12 cellular contexts compared by ENCODE assay signal in genomic region chr13:95704510-95704909, GRCh38. TPM values are rescaled to one million over a fixed set of nuclear protein-coding genes. Genes with fewer than 3 reads are reported as not detected.
DNase-seq lines count a peak whose midpoint lies in the region; ATAC-seq, FAIRE-seq and TF ChIP-seq lines count a peak whose summit lies in the region.
"Had no signal": no experiment of that assay in that cellular context is flagged by ENCODE, and none has a peak within 500 bp of the region (broad histone marks: within the 10 kb centered on the region; RNA-seq: fewer than 3 reads in every experiment).

No MANE protein-coding gene starts in this region.

- no TSS peak for BruUV-seq in HCT116 (replicated peaks; lab: Mats Ljungman, UMichigan)

- H3K4me3 ChIP-seq in HCT116 (replicated peaks in 1 of 2; ENCODE audit: low read depth in 1 of 2, low read length in 2 of 2) (no peak overlapping the region), SK-N-SH (ENCODE audit: low read depth in 2 of 2, low read length in 1 of 2) (no peak overlapping the region), keratinocyte (ENCODE audit: control insufficient read depth in 2 of 3, extremely low read depth in 1 of 3, insufficient read depth in 2 of 3, low read depth in 1 of 3, low read length in 3 of 3) (no peak overlapping the region)
- H3K4me3 ChIP-seq: gastrocnemius medialis, tibial nerve had no signal

- RAD21 ChIA-PET in HCT116 (lab: Charles Lee; ENCODE audit: low non-redundant PET in 1 of 2, low total read pairs in 2 of 2, uncharacterized antibody in 2 of 2, unreplicated experiment in 2 of 2) = no interaction called here

- no peak for FAIRE-seq in keratinocyte (lab: Jason Lieb, UNC)

- intact Hi-C loops in HCT116 (cut with micrococcal nuclease) = no loop called here

- no peak overlapping the region for H3K27ac ChIP-seq in HCT116 (ENCODE audit: low read depth, low read length)
- H3K27ac ChIP-seq in SK-N-SH (ENCODE audit: low read depth in 2 of 2, low read length in 1 of 2) = no peak overlapping the region
- no peak overlapping the region for H3K27ac ChIP-seq in keratinocyte (ENCODE audit: control insufficient read depth, insufficient read depth, low read length)
- H3K27ac ChIP-seq: gastrocnemius medialis, tibial nerve had no signal

- DNase-seq in COLO829 (ENCODE audit: low spot score) (peak; percentile 6), HCT116 (ENCODE audit: low read depth, low spot score) (no peak), SK-N-SH (peak; percentile 42), keratinocyte (ENCODE audit: low read depth, low spot score) (no peak), medulla oblongata (ENCODE audit: extremely low spot score) (no peak), NCI-H2171 (lab: John Stamatoyannopoulos, UW) (no peak)
- DNase-seq: activated CD4-positive, CD25-positive, alpha-beta regulatory T cell treated with anti-CD3 and anti-CD28 coated beads, Interleukin-2, amount 50 U/mL, for 72 hours; gastrocnemius medialis; stimulated activated CD4-positive, alpha-beta T cell treated with anti-CD3 and anti-CD28 coated beads, Interleukin-2, amount 100 ng/mL, for 24 hours had no signal

- CTCF ChIA-PET in HCT116 (lab: Charles Lee) (interaction anchor here (1.0 to 1.4 kb wide), 3 partner anchors 44 to 130 kb away, joined by 3 read pairs; no protein-coding TSS in a partner anchor), SK-N-SH (lab: Yijun Ruan, JAX) (interaction anchor here (0.7 to 1.9 kb wide), 8 partner anchors 10 to 131 kb away, joined by 3 to 10 read pairs (median 3); partner anchors contain the start of gene DNAJC3)

- WGBS in SK-N-SH (ENCODE audit: low lambda C conversion rate) = 98% methylated on average over 3 of the region's 3 CpGs

- H3K4me1 ChIP-seq in HCT116 (ENCODE audit: control insufficient read depth in 1 of 2, insufficient read depth in 2 of 2, low read length in 2 of 2) (no peaks in the 10 kb centered on the region), SK-N-SH (ENCODE audit: control insufficient read depth in 1 of 2, insufficient read depth in 2 of 2, low read depth in 1 of 2, low read length in 1 of 2) (no peaks in the 10 kb centered on the region), keratinocyte (ENCODE audit: control insufficient read depth, extremely low read depth, insufficient read depth, low read length) (no peaks in the 10 kb centered on the region)
- H3K4me1 ChIP-seq: tibial nerve had no signal

- H3K4me2 ChIP-seq in HCT116 (ENCODE audit: low read length) (no peak overlapping the region), SK-N-SH (no peak overlapping the region), keratinocyte (ENCODE audit: control insufficient read depth, extremely low read depth, insufficient read depth, low read depth, low read length) (no peak overlapping the region)

- ATAC-seq in HCT116 (peak; percentile 72), GM19023 (IDR thresholded peaks at IDR 0.05; ENCODE audit: unreplicated experiment) (no peak), HG02970 (IDR thresholded peaks at IDR 0.05; ENCODE audit: low FRiP score, unreplicated experiment) (no peak)
- ATAC-seq: gastrocnemius medialis had no signal

- POLR2A ChIA-PET in HCT116 (lab: Charles Lee) (no interaction called here), SK-N-SH (lab: Yijun Ruan, JAX) (no interaction called here)

- dilution Hi-C loops in keratinocyte (cut with MboI; ENCODE audit: extremely low pct_ligation_motif_present, low sequenced_read_pairs) = no loop called here

- TF ChIP-seq CTCF in HCT116 (IDR thresholded peaks at IDR 0.05 in 2 of 3, conservative IDR thresholded peaks at IDR 0.05 in 1 of 3; ENCODE audit: borderline replicate concordance in 1 of 3, insufficient read depth in 1 of 3, low read depth in 2 of 3, low read length in 2 of 3) = peak; percentile 30 to 48 (median 43); a peak in 4 of 6 replicates
- peak; percentile 41 for TF ChIP-seq CTCF in SK-N-SH (IDR thresholded peaks at IDR 0.05)
- peak; percentile 24 to 56 (median 41) for TF ChIP-seq CTCF in keratinocyte (optimal IDR thresholded peaks at IDR 0.05 in 1 of 3, IDR thresholded peaks at IDR 0.05 in 1 of 3, conservative IDR thresholded peaks at IDR 0.05 in 1 of 3; ENCODE audit: extremely low read depth in 1 of 3, insufficient read depth in 2 of 3, low read length in 3 of 3)

- TF ChIP-seq EP300 in SK-N-SH (IDR thresholded peaks at IDR 0.05; ENCODE audit: borderline replicate concordance in 1 of 2, low read depth in 1 of 2, low read length in 1 of 2) = no peak

- H3K9me3 ChIP-seq in HCT116 (ENCODE audit: control insufficient read depth in 1 of 2, insufficient read depth in 1 of 2, low read depth in 1 of 2, low read length in 2 of 2) (no peaks in the 10 kb centered on the region), SK-N-SH (no peaks in the 10 kb centered on the region), keratinocyte (ENCODE audit: control insufficient read depth, low read depth, low read length) (no peaks in the 10 kb centered on the region)
- H3K9me3 ChIP-seq: gastrocnemius medialis, tibial nerve had no signal

- 0 out of 2 replicates have a peak, but pooled peaks cover 6% of the 10 kb centered on the region for H4K20me1 ChIP-seq in HCT116 (ENCODE audit: insufficient read depth)
- peaks cover 4% of the 10 kb centered on the region; the same call in 1 of the 2 replicates for H4K20me1 ChIP-seq in SK-N-SH (ENCODE audit: insufficient read depth)
- peaks cover 18% of the 10 kb centered on the region for H4K20me1 ChIP-seq in keratinocyte (ENCODE audit: control insufficient read depth, extremely low read depth, insufficient read depth, low read length)

- peaks cover 3% of the 10 kb centered on the region for H3K9me1 ChIP-seq in keratinocyte (ENCODE audit: control insufficient read depth, extremely low read depth, insufficient read depth, low read length)

- H3K9me2 ChIP-seq in HCT116 (ENCODE audit: insufficient read depth) (no peaks in the 10 kb centered on the region), SK-N-SH (no peaks in the 10 kb centered on the region)

- H3K27me3 ChIP-seq in HCT116 (ENCODE audit: insufficient read depth, low read length) (no peaks in the 10 kb centered on the region), SK-N-SH (ENCODE audit: insufficient read depth) (no peaks in the 10 kb centered on the region), keratinocyte (ENCODE audit: control insufficient read depth, extremely low read depth, insufficient read depth, low read length) (no peaks in the 10 kb centered on the region)
- H3K27me3 ChIP-seq: gastrocnemius medialis, tibial nerve had no signal

- peak; percentile 47 for TF ChIP-seq RAD21 in HCT116 (IDR thresholded peaks at IDR 0.05; ENCODE audit: low read depth)
- peak; percentile 52 for TF ChIP-seq RAD21 in SK-N-SH (IDR thresholded peaks at IDR 0.05; ENCODE audit: low read length)

- TF ChIP-seq POLR2A in HCT116 (IDR thresholded peaks at IDR 0.05; ENCODE audit: borderline replicate concordance, extremely low read depth, insufficient read depth, insufficient read length) = no peak

- H3K9ac ChIP-seq in HCT116 (ENCODE audit: low read length) (no peak overlapping the region), SK-N-SH (no peak overlapping the region), keratinocyte (ENCODE audit: control insufficient read depth, extremely low read depth, insufficient read depth, low read length) (no peak overlapping the region)

- H3K79me2 ChIP-seq in HCT116 (ENCODE audit: insufficient read depth, low read length) (peaks cover 56% of the 10 kb centered on the region), SK-N-SH (ENCODE audit: insufficient read depth) (peaks cover 78% of the 10 kb centered on the region), keratinocyte (ENCODE audit: control insufficient read depth, insufficient read depth, low read length) (peaks cover 88% of the 10 kb centered on the region)

- H2AFZ ChIP-seq in HCT116 (ENCODE audit: low read depth, low read length, poor library complexity, severe bottlenecking) (no peak overlapping the region), SK-N-SH (ENCODE audit: low read depth) (no peak overlapping the region), keratinocyte (ENCODE audit: control insufficient read depth, low read length) (no peak overlapping the region)

- H3K36me3 ChIP-seq in HCT116 (ENCODE audit: control insufficient read depth in 1 of 2, insufficient read depth in 2 of 2, low read length in 2 of 2) (no peaks in the 10 kb centered on the region), SK-N-SH (replicated peaks in 1 of 2; ENCODE audit: control insufficient read depth in 1 of 2, insufficient read depth in 2 of 2, low read length in 1 of 2) (peaks cover 0 to 4% of the 10 kb centered on the region in 2 experiments), keratinocyte (ENCODE audit: control insufficient read depth in 2 of 2, extremely low read depth in 1 of 2, insufficient read depth in 2 of 2, low read length in 2 of 2) (no peaks in the 10 kb centered on the region)
- H3K36me3 ChIP-seq: gastrocnemius medialis had no signal

- H3F3A ChIP-seq in SK-N-SH (replicated peaks; ENCODE audit: insufficient read depth) = peaks cover 4% of the 10 kb centered on the region

TF ChIP-seq in HCT116, 20 proteins besides CTCF, POLR2A, EP300 and RAD21 (continues in another document):
- no peak for TF ChIP-seq EGR1 (IDR thresholded peaks at IDR 0.05; ENCODE audit: low read depth)
- no peak for TF ChIP-seq JUND (IDR thresholded peaks at IDR 0.05)
- TF ChIP-seq ZNF274 (IDR thresholded peaks at IDR 0.05; ENCODE audit: low read depth, low read length) = no peak
- TF ChIP-seq EZH2phosphoT487 (IDR thresholded peaks at IDR 0.05; ENCODE audit: borderline replicate concordance) = no peak
- TF ChIP-seq SIN3A (IDR thresholded peaks at IDR 0.05; ENCODE audit: low read depth) = no peak
- no peak for TF ChIP-seq SRF (IDR thresholded peaks at IDR 0.05; ENCODE audit: low read depth)

RNA-seq across cellular contexts. Expression of gene DNAJC3, which starts 27.6 kb away (rescaled TPM):
- 28.5 TPM for total RNA-seq in HCT116 (2021; ENCODE audit: unreplicated experiment)
- polyA plus RNA-seq in HCT116 (2012) = 8.0 and 8.1 TPM in 2 replicates
- 5.8 and 8.2 TPM in 2 replicates for polyA plus RNA-seq in SK-N-SH (2012; rRNA removed)
- polyA plus RNA-seq in SK-N-SH (2012; cell fraction: cytosol; rRNA removed) = 8.7 and 9.4 TPM in 2 replicates
- 2.3 and 5.1 TPM in 2 replicates for polyA plus RNA-seq in SK-N-SH (2012; cell fraction: nucleus; rRNA removed)
- polyA plus RNA-seq in keratinocyte = 11.5 to 26.4 TPM (median 23.8 TPM) in 3 replicates
- 24.2 TPM for polyA plus RNA-seq in keratinocyte (2011; ENCODE audit: low read depth)
- polyA plus RNA-seq in keratinocyte (2011; cell fraction: cytosol; rRNA removed) = 6.4 and 12.8 TPM in 2 replicates
- polyA plus RNA-seq in keratinocyte (2011; cell fraction: nucleus; rRNA removed) = 19.9 and 26.5 TPM in 2 replicates
- polyA plus RNA-seq in keratinocyte (2012; ENCODE audit: low replicate concordance) = 17.0 and 29.2 TPM in 2 replicates
- polyA minus RNA-seq in keratinocyte = 12.7 to 40.5 TPM (median 21.2 TPM) in 3 replicates
- 15.7 TPM for polyA minus RNA-seq in keratinocyte (2011; cell fraction: cytosol; rRNA and poly(A)+ RNA removed)
- 27.2 and 46.9 TPM in 2 replicates for polyA minus RNA-seq in keratinocyte (2011; cell fraction: nucleus; rRNA and poly(A)+ RNA removed)

Comparison
In these comparisons a context has a peak if more than half of its experiments do, and no peak if none do; other contexts are left out.
1. DNase-seq: peak in COLO829 (single experiment) and SK-N-SH (single experiment); none in HCT116 (single experiment), keratinocyte (single experiment), medulla oblongata (single experiment) and NCI-H2171 (single experiment).
2. Peak in every context shown above with its lines, with median percentiles within 50 percentile points of each other: CTCF ChIP-seq.